34 cellular contexts compared by ENCODE assay signal in the genomic region with DNA sequence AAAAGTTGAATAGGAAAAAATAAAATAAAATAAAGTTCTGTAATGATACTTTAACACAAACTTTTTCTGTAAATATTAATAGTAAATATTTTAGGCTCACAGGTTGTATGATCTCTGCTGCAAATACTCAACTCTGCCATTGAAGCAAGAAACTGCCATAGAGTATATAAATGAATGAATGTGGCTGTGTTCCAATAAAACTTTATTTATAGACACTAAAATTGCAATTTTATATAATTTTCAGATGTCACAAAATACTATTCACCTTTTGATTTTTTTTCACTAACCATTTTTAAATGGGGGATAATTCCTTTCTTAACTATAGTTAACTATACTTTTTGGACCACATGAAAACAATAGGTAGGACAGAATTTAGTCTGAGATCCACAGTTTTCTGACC.
"Had no signal": no experiment of that assay in that cellular context is flagged by ENCODE, and none has a peak within 500 bp of the region (broad histone marks: within the 10 kb centered on the region; RNA-seq: fewer than 3 reads in every experiment).

No MANE protein-coding gene starts in this region.

- H3K36me3 ChIP-seq: adrenal gland, ascending aorta, brain microvascular endothelial cell, breast epithelium, cardiac muscle cell had no signal

- H3K4me1 ChIP-seq: adrenal gland, ascending aorta, breast epithelium had no signal

- H3K27me3 ChIP-seq: adrenal gland, ascending aorta, body of pancreas, brain microvascular endothelial cell, breast epithelium, cardiac muscle cell had no signal

- H3K27ac ChIP-seq: adrenal gland, ascending aorta, body of pancreas, brain microvascular endothelial cell, breast epithelium, cardiac muscle cell had no signal

- H3K4me3 ChIP-seq: adrenal gland, ascending aorta, body of pancreas, breast epithelium, cardiac muscle cell had no signal

- DNase-seq: activated effector memory CD4-positive, alpha-beta T cell treated with anti-CD3 and anti-CD28 coated beads, Interleukin-2, amount 50 U/mL, for 16 hours; activated effector memory CD4-positive, alpha-beta T cell treated with Interleukin-2 at 50 U/mL for 16 hours; activated gamma-delta T cell; activated gamma-delta T cell treated with Interleukin-2 at 50 U/mL for 16 hours; activated naive CD4-positive, alpha-beta T cell; activated naive CD4-positive, alpha-beta T cell treated with anti-CD3 and anti-CD28 coated beads for 36 hours; activated naive CD4-positive, alpha-beta T cell treated with anti-CD3 and anti-CD28 coated beads, Interleukin-2, amount 10 ng/mL, durations not matched to agents 7 days and 5 days; activated naive CD4-positive, alpha-beta T cell treated with anti-CD3 and anti-CD28 coated beads, Interleukin-2, amount 50 U/mL, for 16 hours; activated naive CD4-positive, alpha-beta T cell treated with Interleukin-2 at 50 U/mL for 16 hours; activated naive CD8-positive, alpha-beta T cell treated with anti-CD3 and anti-CD28 coated beads for 36 hours; activated naive CD8-positive, alpha-beta T cell treated with anti-CD3 and anti-CD28 coated beads, Interleukin-2, amount 10 ng/mL, durations not matched to agents 7 days and 5 days; activated naive CD8-positive, alpha-beta T cell treated with anti-CD3 and anti-CD28 coated beads, Interleukin-2, amount 50 U/mL, for 24 hours; activated T-cell treated with anti-CD3 and anti-CD28 coated beads for 4 hours; activated T-cell treated with anti-CD3 and anti-CD28 coated beads, Interleukin-2, amount 50 U/mL, for 1 hour; activated T-cell treated with anti-CD3 and anti-CD28 coated beads, Interleukin-2, amount 50 U/mL, for 24 hours; activated T-cell treated with anti-CD3 and anti-CD28 coated beads, Interleukin-2, amount 50 U/mL, for 4 hours; activated T-cell treated with anti-CD3 and anti-CD28 coated beads, Interleukin-2, amount 50 U/mL, for 48 hours; activated T-cell treated with anti-CD3 and anti-CD28 coated beads, Interleukin-2, amount 50 U/mL, for 72 hours; adrenal gland; amniotic stem cell; amygdala; anterior cingulate cortex; aorta; body of pancreas; brain microvascular endothelial cell; caudate nucleus; central memory CD4-positive, alpha-beta T cell; cerebellar nuclear complex had no signal

- FAIRE-seq: astrocyte, bronchial epithelial cell had no signal

- ATAC-seq: activated naive CD4-positive, alpha-beta T cell treated with anti-CD3 and anti-CD28 coated beads, Interleukin-2, amount 50 U/mL, for 72 hours; activated naive CD8-positive, alpha-beta T cell treated with anti-CD3 and anti-CD28 coated beads, Interleukin-2, amount 50 U/mL, for 24 hours; activated T-cell treated with anti-CD3 and anti-CD28 coated beads, Interleukin-2, amount 50 U/mL, for 4 hours; body of pancreas had no signal

- H3K9me3 ChIP-seq: adrenal gland, ascending aorta, body of pancreas, breast epithelium had no signal
